Comparison of ENCODE assay signal across 8 cellular contexts in the genomic region with DNA sequence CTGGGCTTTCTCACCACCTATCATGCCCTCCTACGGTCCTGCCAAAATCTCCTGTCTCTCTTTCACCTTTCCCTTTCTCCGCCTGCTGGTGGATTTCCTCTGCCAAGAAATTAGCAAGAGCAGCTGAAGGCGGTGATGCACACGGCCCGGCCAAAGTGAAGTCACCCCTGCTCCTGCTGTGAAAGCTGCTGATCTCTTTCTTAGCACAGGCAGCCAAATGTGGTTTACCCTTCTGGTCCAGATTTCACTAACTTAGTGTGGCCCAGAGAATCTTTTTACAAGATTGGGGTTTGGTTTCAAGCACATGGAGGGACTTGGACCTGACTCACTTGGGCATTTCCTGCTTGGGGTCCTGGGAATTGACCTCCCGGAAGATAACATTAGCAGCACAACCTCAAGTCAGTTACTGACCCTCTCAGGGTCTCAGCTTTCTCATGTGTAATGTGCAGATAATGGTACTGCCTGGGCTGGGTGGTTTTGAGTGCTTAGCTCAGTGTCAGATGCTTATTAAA.
A peak's percentile ranks its signal among the peaks of the same experiment; 100 is the strongest.
DNase-seq lines count a peak whose midpoint lies in the region; ATAC-seq and TF ChIP-seq lines count a peak whose summit lies in the region.

No MANE protein-coding gene starts in this region.

- ATAC-seq in GM19467 (IDR thresholded peaks at IDR 0.05; ENCODE audit: unreplicated experiment) (peak; percentile 35), HG02970 (IDR thresholded peaks at IDR 0.05; ENCODE audit: low FRiP score, unreplicated experiment) (no peak)

- peak overlapping the region; percentile 23 for H3K27ac ChIP-seq in colonic mucosa

- H3K9me3 Mint-ChIP-seq in mesothelial cell of epicardium: no peaks in the 10 kb centered on the region

- H3K27me3 ChIP-seq in NT2/D1 (ENCODE audit: insufficient read depth, insufficient read length) (no peaks in the 10 kb centered on the region), colonic mucosa (no peaks in the 10 kb centered on the region), HAP-1 (ENCODE audit: low read depth) (no peaks in the 10 kb centered on the region)

- no peaks in the 10 kb centered on the region for H3K36me3 Mint-ChIP-seq in mesothelial cell of epicardium

- H3K9me3 ChIP-seq in NT2/D1 (ENCODE audit: insufficient read depth, low read length): no peaks in the 10 kb centered on the region
- no peaks in the 10 kb centered on the region for H3K9me3 ChIP-seq in colonic mucosa
- H3K9me3 ChIP-seq in HAP-1: no peaks in the 10 kb centered on the region

- peaks cover 2% of the 10 kb centered on the region for H3K27me3 Mint-ChIP-seq in mesothelial cell of epicardium (ENCODE audit: low read depth)

- in situ Hi-C loops in HAP-1 (cut with MboI; ENCODE audit: low sequenced_read_pairs): no loop called here

- peak overlapping the region; percentile 70 for H3K27ac Mint-ChIP-seq in mesothelial cell of epicardium

- H3K9ac ChIP-seq in NT2/D1 (ENCODE audit: insufficient read length, low read depth) (peak overlapping the region; percentile 37), colonic mucosa (ENCODE audit: low read depth in 2 of 2, low read length in 2 of 2) (no peak overlapping the region)

- intact Hi-C loops in colonic mucosa (cut with DNase I): loop anchor here (10.0 kb wide), 1 partner anchor 155 kb away; a partner anchor contains a TSS

- TF ChIP-seq CTCF in AG09319 (IDR thresholded peaks at IDR 0.05; ENCODE audit: low read depth, low read length): peak; percentile 45
- no peak for TF ChIP-seq CTCF in colonic mucosa (IDR thresholded peaks at IDR 0.05)
- TF ChIP-seq CTCF in mesothelial cell of epicardium (IDR thresholded peaks at IDR 0.05; ENCODE audit: unreplicated experiment): no peak

- H3K4me1 ChIP-seq in NT2/D1 (ENCODE audit: insufficient read depth, insufficient read length) (peaks cover 12% of the 10 kb centered on the region), colonic mucosa (peaks cover 18% of the 10 kb centered on the region), HAP-1 (no peaks in the 10 kb centered on the region; the same call in 1 of the 2 replicates)

- H3K4me3 Mint-ChIP-seq in mesothelial cell of epicardium: no peak overlapping the region

- H3K4me1 Mint-ChIP-seq in mesothelial cell of epicardium: peaks cover 36% of the 10 kb centered on the region

- H3K36me3 ChIP-seq in NT2/D1 (ENCODE audit: insufficient read depth, insufficient read length, low read length) (peaks cover 13% of the 10 kb centered on the region), colonic mucosa (no peaks in the 10 kb centered on the region), HAP-1 (replicated peaks) (no peaks in the 10 kb centered on the region)

- DNase-seq in AG09319 (ENCODE audit: extremely low read depth, low read depth) (peak; percentile 74), NT2/D1 (ENCODE audit: low read depth, low spot score) (peak; percentile 78), colonic mucosa (no peak), mesothelial cell of epicardium (ENCODE audit: low spot score in 2 of 2, unreplicated experiment in 2 of 2) (no peak), ureter (ENCODE audit: low spot score) (peak; percentile 61), HAP-1 (ENCODE audit: low spot score in 2 of 2) (no peak)

- no peak overlapping the region for H3K4me3 ChIP-seq in NT2/D1 (ENCODE audit: insufficient read length, low read depth)
- no peak overlapping the region for H3K4me3 ChIP-seq in colonic mucosa
- H3K4me3 ChIP-seq in HAP-1: no peak overlapping the region

Comparison
In these comparisons a context has a peak if more than half of its experiments do, and no peak if none do; other contexts are left out.
1. DNase-seq: peak in AG09319 (single experiment), NT2/D1 (single experiment) and ureter (single experiment); none in colonic mucosa (single experiment), mesothelial cell of epicardium (0 of 2) and HAP-1 (0 of 2).